In genomic region chr11:43359432-43359818, GRCh38 we compare ENCODE assay signal across 7 cellular contexts. TPM values are rescaled to one million over a fixed set of nuclear protein-coding genes. Genes with fewer than 3 reads are reported as not detected.
DNase-seq lines count a peak whose midpoint lies in the region; ATAC-seq lines count a peak whose summit lies in the region.

No MANE protein-coding gene starts in this region.

- WGBS in esophagus, 2 donors: 0% methylated on average over 14 of the region's 14 CpGs

- H3K4me3 ChIP-seq in GM08714 (ENCODE audit: low read length): peak overlapping the region; percentile 77
- H3K4me3 ChIP-seq in esophagus (ENCODE audit: low read depth in 1 of 2, low read length in 2 of 2): peak overlapping the region; percentile 80 to 96

- no peaks in the 10 kb centered on the region for H3K36me3 Mint-ChIP-seq in T-helper 17 cell (ENCODE audit: low read depth)
- H3K36me3 Mint-ChIP-seq in naive B cell: peaks cover 0 to 4% of the 10 kb centered on the region in 2 donors

- peak overlapping the region; percentile 95 for H3K27ac Mint-ChIP-seq in T-helper 17 cell
- peak overlapping the region; percentile 95 to 100 (median 98) for H3K27ac Mint-ChIP-seq in naive B cell

- H3K27me3 ChIP-seq in esophagus (ENCODE audit: control insufficient read depth in 1 of 2, insufficient read depth in 2 of 2, low read length in 2 of 2): no peaks in the 10 kb centered on the region

- H3K4me1 Mint-ChIP-seq in T-helper 17 cell: peaks cover 29% of the 10 kb centered on the region
- H3K4me1 Mint-ChIP-seq in naive B cell: peaks cover 22 to 47% (median 46%) of the 10 kb centered on the region in 3 donors

- H3K27me3 Mint-ChIP-seq in T-helper 17 cell (no peaks in the 10 kb centered on the region), naive B cell (no peaks in the 10 kb centered on the region)

- H3K9me3 ChIP-seq in T-helper 17 cell (ENCODE audit: control insufficient read depth, low read length, poor library complexity, severe bottlenecking): no peaks in the 10 kb centered on the region
- no peaks in the 10 kb centered on the region for H3K9me3 ChIP-seq in esophagus (ENCODE audit: control insufficient read depth in 2 of 2, insufficient read depth in 1 of 2, low read depth in 1 of 2, low read length in 1 of 2)

- H3K27ac ChIP-seq in esophagus (ENCODE audit: low read depth in 2 of 2, low read length in 1 of 2): peak overlapping the region; percentile 93 to 95

- H3K4me3 Mint-ChIP-seq in T-helper 17 cell (peak overlapping the region; percentile 99), naive B cell (peak overlapping the region; percentile 92 to 100 (median 100))

- ATAC-seq in GM19467 (IDR thresholded peaks at IDR 0.05; ENCODE audit: unreplicated experiment): peak; percentile 41
- ATAC-seq in HG03460 (IDR thresholded peaks at IDR 0.05; ENCODE audit: unreplicated experiment): peak; percentile 46
- peak; percentile 38 for ATAC-seq in T-helper 17 cell
- peak; percentile 13 to 27 for ATAC-seq in naive B cell (ENCODE audit: low read depth in 2 of 2)

- DNase-seq in T-helper 17 cell: no peak
- no peak for DNase-seq in naive B cell
- DNase-seq in mesenteric fat pad (ENCODE audit: low spot score): no peak

- no peaks in the 10 kb centered on the region for H3K4me1 ChIP-seq in esophagus (ENCODE audit: control insufficient read depth in 2 of 2, insufficient read depth in 2 of 2, low read length in 1 of 2)

- H3K9me3 Mint-ChIP-seq in naive B cell: no peaks in the 10 kb centered on the region

- H3K36me3 ChIP-seq in esophagus (ENCODE audit: control insufficient read depth in 2 of 2, insufficient read depth in 2 of 2, low read length in 1 of 2): no peaks in the 10 kb centered on the region

RNA-seq across cellular contexts. Expression of gene TTC17, which starts 0.7 kb away (rescaled TPM):
- total RNA-seq in T-helper 17 cell (10 to 100 TPM; 95.4 to 98.0 TPM), mesenteric fat pad (69.3 TPM)
- polyA plus RNA-seq in esophagus (10 to 100 TPM; 20.1 to 32.7 TPM), naive B cell (ENCODE audit: low read depth in 6 of 6) (100 to 1,000 TPM in 1 of 6 donors, 10 to 100 TPM in 5; 59.8 to 106 (median 74.2) TPM)

RNA-seq across cellular contexts. Expression of gene API5, which starts 47.6 kb away (rescaled TPM):
- 10 to 100 TPM; 67.4 to 71.7 TPM for total RNA-seq in T-helper 17 cell
- 10 to 100 TPM; 20.7 to 32.2 TPM for polyA plus RNA-seq in esophagus
- 100 to 1,000 TPM in 5 of 6 donors, 10 to 100 TPM in 1; 97.4 to 143 (median 122) TPM for polyA plus RNA-seq in naive B cell (ENCODE audit: low read depth in 6 of 6)
- 67.6 TPM for total RNA-seq in mesenteric fat pad
